Comparison of ENCODE assay signal across 16 cellular contexts in the genomic region with DNA sequence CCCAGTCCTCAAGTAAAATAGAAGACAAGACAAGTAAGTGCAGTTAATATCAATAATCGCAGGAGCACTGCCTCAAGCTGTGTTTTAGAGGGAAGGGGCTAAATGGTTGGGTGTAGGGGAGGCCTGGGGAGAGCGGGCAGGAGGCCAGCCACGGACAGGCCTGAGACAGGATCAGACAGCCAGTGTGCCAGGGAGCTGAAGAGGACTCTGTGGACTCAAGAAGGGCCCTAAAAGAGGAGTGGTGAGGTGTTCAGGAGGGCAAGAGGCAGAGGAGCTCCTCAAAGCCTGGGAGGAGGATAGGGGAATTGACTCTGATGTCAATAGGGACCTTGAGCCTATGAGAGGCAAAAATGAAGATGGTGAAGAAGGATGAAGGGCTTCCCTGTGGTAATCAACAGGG. TPM values are rescaled to one million over a fixed set of nuclear protein-coding genes. Genes with fewer than 3 reads are reported as not detected.
A peak's percentile ranks its signal among the peaks of the same experiment; 100 is the strongest.
DNase-seq lines count a peak whose midpoint lies in the region; ATAC-seq and TF ChIP-seq lines count a peak whose summit lies in the region.
"Had no signal": no experiment of that assay in that cellular context is flagged by ENCODE, and none has a peak within 500 bp of the region (broad histone marks: within the 10 kb centered on the region; RNA-seq: fewer than 3 reads in every experiment).

No MANE protein-coding gene starts in this region.

- H3K27me3 ChIP-seq in esophagus muscularis mucosa, result peaks cover 0 to 51% (median 0%) of the 10 kb centered on the region in 4 donors

- peak overlapping the region; percentile 59 for H3K4me3 Mint-ChIP-seq in T-helper 17 cell
- H3K4me3 Mint-ChIP-seq in nephron, result peak overlapping the region; percentile 22 to 58 (median 56)
- H3K4me3 Mint-ChIP-seq in type B pancreatic cell, result peak overlapping the region; percentile 46
- H3K4me3 Mint-ChIP-seq: HFFc6 had no signal

- H3K9me3 Mint-ChIP-seq in nephron (no peaks in the 10 kb centered on the region), type B pancreatic cell (no peaks in the 10 kb centered on the region)
- H3K9me3 Mint-ChIP-seq: CD8-positive, alpha-beta memory T cell had no signal

- no peak for ATAC-seq in T-helper 17 cell
- ATAC-seq in HG03469 (IDR thresholded peaks at IDR 0.05; ENCODE audit: unreplicated experiment), result no peak
- no peak for ATAC-seq in HG02973 (IDR thresholded peaks at IDR 0.05; ENCODE audit: unreplicated experiment)
- ATAC-seq: A549, K562 had no signal

- no peak overlapping the region for H3K27ac ChIP-seq in esophagus muscularis mucosa (replicated peaks in 1 of 4)
- H3K27ac ChIP-seq: A549, C4-2B had no signal

- TF ChIP-seq EP300 in esophagus muscularis mucosa (IDR thresholded peaks at IDR 0.05), result no peak

- H3K9me3 ChIP-seq in T-helper 17 cell (ENCODE audit: control insufficient read depth, low read length, poor library complexity, severe bottlenecking) (no peaks in the 10 kb centered on the region), esophagus muscularis mucosa (no peaks in the 10 kb centered on the region)
- H3K9me3 ChIP-seq: A549, BE2C had no signal

- no peak for TF ChIP-seq POLR2A in esophagus muscularis mucosa (IDR thresholded peaks at IDR 0.05; ENCODE audit: low read depth)

- no peak for DNase-seq in T-helper 17 cell
- peak; percentile 91 for DNase-seq in esophagus muscularis mucosa (ENCODE audit: extremely low spot score)
- DNase-seq in type B pancreatic cell (ENCODE audit: extremely low spot score, unreplicated experiment), result peak; percentile 36
- no peak for DNase-seq in GF-D8 (lab: John Stamatoyannopoulos, UW)
- DNase-seq: BE2C; CD8-positive, alpha-beta memory T cell; DMS53; HCEC 1CT; HFFc6 had no signal

- H3K36me3 ChIP-seq in esophagus muscularis mucosa, result no peaks in the 10 kb centered on the region
- H3K36me3 ChIP-seq: BE2C had no signal

- intact Hi-C loops in esophagus muscularis mucosa (cut with DNase I), result loop anchor here (10.0 kb wide), 1 partner anchor 170 kb away; no protein-coding TSS in a partner anchor

- H3K27me3 Mint-ChIP-seq in T-helper 17 cell, result peaks cover 38% of the 10 kb centered on the region
- peaks cover 24% of the 10 kb centered on the region for H3K27me3 Mint-ChIP-seq in nephron (ENCODE audit: low read depth)
- H3K27me3 Mint-ChIP-seq in type B pancreatic cell, result peaks cover 38% of the 10 kb centered on the region

- H3K4me3 ChIP-seq in esophagus muscularis mucosa, result no peak overlapping the region
- H3K4me3 ChIP-seq: A549, K562 had no signal

- no peak overlapping the region for H3K27ac Mint-ChIP-seq in T-helper 17 cell
- H3K27ac Mint-ChIP-seq in nephron, result no peak overlapping the region
- no peak overlapping the region for H3K27ac Mint-ChIP-seq in type B pancreatic cell
- H3K27ac Mint-ChIP-seq: HFFc6 had no signal

- TF ChIP-seq CTCF in esophagus muscularis mucosa (IDR thresholded peaks at IDR 0.05) (no peak), nephron (IDR thresholded peaks at IDR 0.05; ENCODE audit: unreplicated experiment in 3 of 3) (no peak), type B pancreatic cell (conservative IDR thresholded peaks at IDR 0.05) (no peak)

- 80% methylated on average over 3 of the region's 3 CpGs for WGBS in esophagus muscularis mucosa

- H3K4me1 Mint-ChIP-seq in T-helper 17 cell (no peaks in the 10 kb centered on the region), nephron (peaks cover 8% of the 10 kb centered on the region), type B pancreatic cell (ENCODE audit: unreplicated experiment) (peaks cover 4% of the 10 kb centered on the region)
- H3K4me1 Mint-ChIP-seq: CD8-positive, alpha-beta memory T cell had no signal

- peaks cover 12 to 27% (median 25%) of the 10 kb centered on the region in 4 donors for H3K4me1 ChIP-seq in esophagus muscularis mucosa
- H3K4me1 ChIP-seq: BE2C had no signal

- peaks cover 8% of the 10 kb centered on the region for H3K36me3 Mint-ChIP-seq in T-helper 17 cell (ENCODE audit: low read depth)
- no peaks in the 10 kb centered on the region for H3K36me3 Mint-ChIP-seq in nephron (ENCODE audit: low read depth)
- no peaks in the 10 kb centered on the region for H3K36me3 Mint-ChIP-seq in type B pancreatic cell
- H3K36me3 Mint-ChIP-seq: CD8-positive, alpha-beta memory T cell had no signal

RNA-seq across cellular contexts. Expression of a gene that starts 2.6 kb away (rescaled TPM):
- total RNA-seq in T-helper 17 cell (10 to 100 TPM; 45.3 to 54.8 TPM), esophagus muscularis mucosa (10 to 100 TPM in 2 of 4 donors, 1 to 10 TPM in 2; 8.7 to 22.4 (median 13.3) TPM), type B pancreatic cell (ENCODE audit: low replicate concordance) (2.5 and 3.6 TPM in 2 replicates)

RNA-seq across cellular contexts. Expression of a gene that starts 11.6 kb away (rescaled TPM):
- total RNA-seq in T-helper 17 cell (not detected), esophagus muscularis mucosa (not detected), type B pancreatic cell (ENCODE audit: low replicate concordance) (2.2 and 6.6 TPM in 2 replicates)
- total RNA-seq: CD8-positive, alpha-beta memory T cell; H1; HFFc6; K562 had no signal

Comparison
In these comparisons a context has a peak if more than half of its experiments do, and no peak if none do; other contexts are left out.
1. DNase-seq: peak in esophagus muscularis mucosa (single experiment) and type B pancreatic cell (single experiment); none in T-helper 17 cell (0 of 3) and GF-D8 (single experiment).
2. Peak in every context shown above with its lines, with median percentiles within 50 percentile points of each other: H3K4me3 Mint-ChIP-seq.